Comparison of ENCODE assay signal across 8 cellular contexts in genomic region chr19:13840751-13841338, GRCh38. TPM values are rescaled to one million over a fixed set of nuclear protein-coding genes. Genes with fewer than 3 reads are reported as not detected.
DNase-seq lines count a peak whose midpoint lies in the region; ATAC-seq, FAIRE-seq and TF ChIP-seq lines count a peak whose summit lies in the region.

No MANE protein-coding gene starts in this region.

- peak overlapping the region; percentile 58 for H3K4me2 ChIP-seq in endothelial cell of umbilical vein (ENCODE audit: insufficient read depth, low read length)

- FAIRE-seq in endothelial cell of umbilical vein (lab: Jason Lieb, UNC) = no peak

- H3K4me3 ChIP-seq in CD8-positive, alpha-beta memory T cell (ENCODE audit: low read length) = peak overlapping the region; percentile 86
- H3K4me3 ChIP-seq in Panc1 (ENCODE audit: low read depth in 2 of 2, low read length in 2 of 2) (peak overlapping the region; percentile 81 to 91), endothelial cell of umbilical vein (replicated peaks in 1 of 3; ENCODE audit: insufficient read depth in 1 of 3, low read depth in 1 of 3, low read length in 3 of 3) (peak overlapping the region; percentile 38 to 82 (median 79)), ovary (peak overlapping the region; percentile 66)

- TF ChIP-seq EP300 in ovary (IDR thresholded peaks at IDR 0.05) = no peak

- H3K9me3 Mint-ChIP-seq in CD8-positive, alpha-beta memory T cell = peaks cover 0 to 6% (median 0%) of the 10 kb centered on the region in 5 donors

- H3K27me3 Mint-ChIP-seq in CD8-positive, alpha-beta memory T cell = peaks cover 0 to 36% of the 10 kb centered on the region in 2 donors

- H3K4me3 Mint-ChIP-seq in CD8-positive, alpha-beta memory T cell = peak overlapping the region; percentile 92 to 98 (median 94)

- no peaks in the 10 kb centered on the region for H3K27me3 ChIP-seq in CD8-positive, alpha-beta memory T cell (ENCODE audit: insufficient read depth, low read length, poor library complexity, severe bottlenecking)
- no peaks in the 10 kb centered on the region for H3K27me3 ChIP-seq in Panc1 (ENCODE audit: control insufficient read depth, insufficient read depth, low read length)
- no peaks in the 10 kb centered on the region for H3K27me3 ChIP-seq in endothelial cell of umbilical vein (ENCODE audit: control insufficient read depth in 2 of 2, insufficient read depth in 2 of 2, low read length in 2 of 2)
- no peaks in the 10 kb centered on the region for H3K27me3 ChIP-seq in ovary

- POLR2A ChIA-PET in CD8-positive, alpha-beta memory T cell (lab: Charles Lee) = interaction anchor here (0.7 to 3.0 kb wide), 5 partner anchors 10 to 93 kb away, joined by 4 to 15 read pairs (median 5); a partner anchor contains a TSS
- POLR2A ChIA-PET in Panc1 (lab: Charles Lee) (interaction anchor here (0.6 to 1.1 kb wide), 4 partner anchors 10 to 111 kb away, joined by 3 to 12 read pairs (median 4); no protein-coding TSS in a partner anchor), endothelial cell of umbilical vein (lab: Charles Lee) (interaction anchor here (0.6 to 3.2 kb wide), 4 partner anchors 11 to 53 kb away, joined by 3 to 25 read pairs (median 8); no protein-coding TSS in a partner anchor)

- peaks cover 56 to 85% (median 58%) of the 10 kb centered on the region in 3 donors for H3K4me1 Mint-ChIP-seq in CD8-positive, alpha-beta memory T cell

- DNase-seq in CD8-positive, alpha-beta memory T cell = no peak
- DNase-seq in Panc1 (ENCODE audit: low read depth, low spot score) (no peak), endothelial cell of umbilical vein (ENCODE audit: low read depth, low spot score) (no peak), ovary (no peak), cerebellum (ENCODE audit: low spot score) (no peak), DMS153 (lab: John Stamatoyannopoulos, UW) (no peak)

- H3K27ac ChIP-seq in CD8-positive, alpha-beta memory T cell (ENCODE audit: low read depth, low read length) = peak overlapping the region; percentile 99
- H3K27ac ChIP-seq in Panc1 (ENCODE audit: low read length) = peak overlapping the region; percentile 92
- peak overlapping the region; percentile 94 for H3K27ac ChIP-seq in endothelial cell of umbilical vein (ENCODE audit: insufficient read depth, low read depth, low read length)
- H3K27ac ChIP-seq in ovary = peak overlapping the region; percentile 94 to 98

- H4K20me1 ChIP-seq in endothelial cell of umbilical vein (replicated peaks; ENCODE audit: control insufficient read depth, extremely low read depth, insufficient read depth, low read length) = no peaks in the 10 kb centered on the region

- in situ Hi-C loops in Panc1 (cut with HindIII; ENCODE audit: low pct_unique_long_range_greater_than_20kb, low sequenced_read_pairs) = no loop called here

- TF ChIP-seq POLR2A in endothelial cell of umbilical vein (IDR thresholded peaks at IDR 0.05; ENCODE audit: low read depth, low read length) (no peak), ovary (IDR thresholded peaks at IDR 0.05) (no peak)

- TF ChIP-seq CTCF in Panc1 (IDR thresholded peaks at IDR 0.05) = no peak
- no peak for TF ChIP-seq CTCF in endothelial cell of umbilical vein (IDR thresholded peaks at IDR 0.05; ENCODE audit: extremely low read depth in 1 of 2, insufficient read depth in 1 of 2, low read depth in 1 of 2, low read length in 2 of 2)
- TF ChIP-seq CTCF in ovary (IDR thresholded peaks at IDR 0.05) = no peak

- 57 to 65% (median 57%) methylated on average over 19 to 20 of the region's 20 CpGs for WGBS in ovary, 3 donors

- H3K79me2 ChIP-seq in endothelial cell of umbilical vein (ENCODE audit: control insufficient read depth, insufficient read depth, low read length) = peaks cover 63% of the 10 kb centered on the region

- peaks cover 88% of the 10 kb centered on the region for H3K4me1 ChIP-seq in CD8-positive, alpha-beta memory T cell (ENCODE audit: insufficient read depth, low read length)
- peaks cover 43% of the 10 kb centered on the region for H3K4me1 ChIP-seq in Panc1 (ENCODE audit: control insufficient read depth, insufficient read depth, low read length)
- H3K4me1 ChIP-seq in endothelial cell of umbilical vein (ENCODE audit: control insufficient read depth, extremely low read depth, insufficient read depth, low read length) = peaks cover 37% of the 10 kb centered on the region
- peaks cover 24% of the 10 kb centered on the region for H3K4me1 ChIP-seq in ovary (ENCODE audit: insufficient read depth)

- dilution Hi-C loops in endothelial cell of umbilical vein (cut with MboI; ENCODE audit: extremely low pct_ligation_motif_present, low sequenced_read_pairs) = no loop called here

- intact Hi-C loops in Panc1 (cut with micrococcal nuclease; ENCODE audit: unreplicated experiment) = no loop called here
- intact Hi-C loops in endothelial cell of umbilical vein (cut with micrococcal nuclease) = no loop called here
- intact Hi-C loops in ovary (cut with DNase I) = loop anchor here in 3 of 4 donors (5.0 to 10.0 kb wide), 3 partner anchors 44 to 1056 kb away; partner anchors contain the start of gene ZSWIM4 (in 2 of the 3)

- no peaks in the 10 kb centered on the region for H3K36me3 ChIP-seq in CD8-positive, alpha-beta memory T cell (ENCODE audit: insufficient read depth, low read length)
- H3K36me3 ChIP-seq in Panc1 (ENCODE audit: control insufficient read depth, insufficient read depth, low read length) = peaks cover 8% of the 10 kb centered on the region
- peaks cover 3 to 6% of the 10 kb centered on the region in 2 experiments for H3K36me3 ChIP-seq in endothelial cell of umbilical vein (ENCODE audit: control insufficient read depth in 2 of 2, extremely low read depth in 1 of 2, insufficient read depth in 2 of 2, low read length in 2 of 2)
- no peaks in the 10 kb centered on the region for H3K36me3 ChIP-seq in ovary

- ATAC-seq in Panc1 (no peak), HG03175 (IDR thresholded peaks at IDR 0.05; ENCODE audit: unreplicated experiment) (no peak), HG02938 (IDR thresholded peaks at IDR 0.05; ENCODE audit: unreplicated experiment) (no peak)

- no peaks in the 10 kb centered on the region for H3K9me3 ChIP-seq in CD8-positive, alpha-beta memory T cell (ENCODE audit: low read length)
- H3K9me3 ChIP-seq in Panc1 (ENCODE audit: control insufficient read depth, insufficient read depth, low read depth, low read length) (no peaks in the 10 kb centered on the region), endothelial cell of umbilical vein (replicated peaks; ENCODE audit: control insufficient read depth, insufficient read depth, low read length) (no peaks in the 10 kb centered on the region), ovary (no peaks in the 10 kb centered on the region)

- no peak overlapping the region for H2AFZ ChIP-seq in endothelial cell of umbilical vein (ENCODE audit: low read depth, low read length)

- peak overlapping the region; percentile 97 for H3K9ac ChIP-seq in endothelial cell of umbilical vein (replicated peaks; ENCODE audit: extremely low read depth, insufficient read depth, low read length)

- peak overlapping the region; percentile 97 to 100 (median 100) for H3K27ac Mint-ChIP-seq in CD8-positive, alpha-beta memory T cell

- CTCF ChIA-PET in CD8-positive, alpha-beta memory T cell (lab: Charles Lee) = interaction anchor here (0.9 to 7.6 kb wide), 4 partner anchors 10 to 61 kb away, joined by 3 to 53 read pairs (median 18); no protein-coding TSS in a partner anchor
- CTCF ChIA-PET in Panc1 (lab: Charles Lee) = no interaction called here
- CTCF ChIA-PET in endothelial cell of umbilical vein (lab: Charles Lee) = interaction anchor here (4.3 kb wide), 1 partner anchor 20 kb away, joined by 58 read pairs; no protein-coding TSS in a partner anchor

- H3K36me3 Mint-ChIP-seq in CD8-positive, alpha-beta memory T cell = peaks cover 0 to 39% (median 2%) of the 10 kb centered on the region in 3 donors

- H3K9me1 ChIP-seq in endothelial cell of umbilical vein (replicated peaks; ENCODE audit: control insufficient read depth, extremely low read depth, insufficient read depth, low read length) = no peaks in the 10 kb centered on the region

- no TSS peak for BruUV-seq in Panc1 (replicated peaks; lab: Mats Ljungman, UMichigan)
- no TSS peak for BruUV-seq in endothelial cell of umbilical vein (replicated peaks; lab: Mats Ljungman, UMichigan)

TF ChIP-seq in endothelial cell of umbilical vein, 7 proteins besides CTCF, POLR2A, EP300 and RAD21 (continues in another document):
- TF ChIP-seq POLR2AphosphoS5 (IDR thresholded peaks at IDR 0.05; ENCODE audit: insufficient read depth, low read depth, low read length) = no peak
- TF ChIP-seq JUN (IDR thresholded peaks at IDR 0.05; ENCODE audit: borderline replicate concordance, insufficient read depth, insufficient read length, low read depth) = no peak

RNA-seq across cellular contexts. Expression of gene NANOS3, which starts 36.1 kb away (rescaled TPM):
- total RNA-seq in CD8-positive, alpha-beta memory T cell = 1 to 10 TPM in 1 of 2 experiments, under 1 TPM in 1; 0.90 to 1.5 TPM
- polyA plus RNA-seq in CD8-positive, alpha-beta memory T cell = not detected
- total RNA-seq in Panc1 (2021; ENCODE audit: unreplicated experiment) (0.33 TPM), endothelial cell of umbilical vein (3.4 and 4.4 TPM in 2 replicates), ovary (1 to 10 TPM in 3 of 7 donors, under 1 TPM in 1, not detected in 3; 0.98 to 2.4 (median 1.3) TPM), cerebellum (2.9 TPM)
- 0.71 TPM for polyA plus RNA-seq in Panc1 (2012; ENCODE audit: insufficient read length)
- polyA plus RNA-seq in endothelial cell of umbilical vein (1.0 and 1.5 TPM in 2 replicates), ovary (under 1 TPM in 1 of 2 donors, not detected in 1; 0.30 TPM)
- polyA plus RNA-seq in endothelial cell of umbilical vein (2011; cell fraction: cytosol; rRNA removed) = 0.38 and 0.93 TPM in 2 replicates
- 0.55 and 1.3 TPM in 2 replicates for polyA plus RNA-seq in endothelial cell of umbilical vein (2011; cell fraction: nucleus; rRNA removed)
- polyA plus RNA-seq in endothelial cell of umbilical vein (2012) = 1.6 and 1.7 TPM in 2 replicates
- polyA minus RNA-seq in endothelial cell of umbilical vein = 0.72 TPM in 1 of 2 replicates, not detected in the other
- polyA minus RNA-seq in endothelial cell of umbilical vein (2011; cell fraction: cytosol; rRNA and poly(A)+ RNA removed) = not detected
- 2.5 TPM in 1 of 2 replicates, not detected in the other for polyA minus RNA-seq in endothelial cell of umbilical vein (2011; cell fraction: nucleus; rRNA and poly(A)+ RNA removed)

RNA-seq across cellular contexts. Expression of gene ZSWIM4, which starts 45.6 kb away (rescaled TPM):
- 1 to 10 TPM; 4.4 to 4.8 TPM for total RNA-seq in CD8-positive, alpha-beta memory T cell
- polyA plus RNA-seq in CD8-positive, alpha-beta memory T cell = 1.6 TPM
- 8.7 TPM for total RNA-seq in Panc1 (2021; ENCODE audit: unreplicated experiment)
- polyA plus RNA-seq in Panc1 (2012; ENCODE audit: insufficient read length) = 11.3 TPM
- 23.1 and 26.6 TPM in 2 replicates for total RNA-seq in endothelial cell of umbilical vein
- polyA plus RNA-seq in endothelial cell of umbilical vein = 12.7 and 14.9 TPM in 2 replicates
- polyA plus RNA-seq in endothelial cell of umbilical vein (2011; cell fraction: cytosol; rRNA removed) = 8.0 and 11.1 TPM in 2 replicates
- 11.2 and 13.0 TPM in 2 replicates for polyA plus RNA-seq in endothelial cell of umbilical vein (2011; cell fraction: nucleus; rRNA removed)
- polyA plus RNA-seq in endothelial cell of umbilical vein (2012) = 7.9 and 16.2 TPM in 2 replicates
- polyA minus RNA-seq in endothelial cell of umbilical vein = 13.0 and 15.9 TPM in 2 replicates
- 3.5 TPM for polyA minus RNA-seq in endothelial cell of umbilical vein (2011; cell fraction: cytosol; rRNA and poly(A)+ RNA removed)
- polyA minus RNA-seq in endothelial cell of umbilical vein (2011; cell fraction: nucleus; rRNA and poly(A)+ RNA removed) = 8.1 and 16.3 TPM in 2 replicates
- total RNA-seq in ovary = 1 to 10 TPM; 2.6 to 7.9 (median 4.6) TPM
- 1 to 10 TPM; 1.2 to 3.8 TPM for polyA plus RNA-seq in ovary
- 13.6 TPM for total RNA-seq in cerebellum

Comparison
In these comparisons a context has a peak if more than half of its experiments do, and no peak if none do; other contexts are left out.
1. intact Hi-C loops: an anchor here in ovary (5.0 to 10.0 kb wide); none called in Panc1 and endothelial cell of umbilical vein.